12 cellular contexts compared by ENCODE assay signal in the genomic region with DNA sequence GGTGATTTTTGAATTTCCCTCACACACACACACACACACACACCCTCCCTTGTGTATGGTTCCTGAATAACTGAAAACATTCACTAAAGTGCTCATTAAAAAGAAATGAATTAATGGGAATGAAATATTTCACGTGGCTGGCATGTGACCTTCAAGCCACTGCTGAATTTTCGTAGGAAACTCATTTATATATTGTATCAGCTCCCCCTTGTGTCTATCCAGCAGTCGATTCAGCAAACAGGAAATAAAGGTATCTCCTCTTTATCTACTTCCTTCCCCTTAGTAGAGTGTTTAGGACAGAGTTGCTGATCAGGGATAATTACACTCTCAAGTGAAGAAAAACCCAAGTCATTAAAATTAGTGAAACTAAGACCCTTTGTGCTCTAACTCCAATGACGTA.
DNase-seq lines count a peak whose midpoint lies in the region; ATAC-seq and TF ChIP-seq lines count a peak whose summit lies in the region.
"Had no signal": no experiment of that assay in that cellular context is flagged by ENCODE, and none has a peak within 500 bp of the region (broad histone marks: within the 10 kb centered on the region; RNA-seq: fewer than 3 reads in every experiment).

No MANE protein-coding gene starts in this region.

- H4K20me1 ChIP-seq in hepatocyte (ENCODE audit: insufficient read depth, poor library complexity, severe bottlenecking), result no peaks in the 10 kb centered on the region

- no peaks in the 10 kb centered on the region for H3K27me3 ChIP-seq in hepatocyte
- no peaks in the 10 kb centered on the region for H3K27me3 ChIP-seq in CD8-positive, alpha-beta T cell (ENCODE audit: insufficient read depth, low read length)

- TF ChIP-seq EP300 in Ishikawa (IDR thresholded peaks at IDR 0.05; ENCODE audit: borderline replicate concordance), result no peak

- TF ChIP-seq RAD21 in Ishikawa (IDR thresholded peaks at IDR 0.05; ENCODE audit: low read depth), result peak; percentile 53

- no peak overlapping the region for H3K4me3 ChIP-seq in hepatocyte
- H3K4me3 ChIP-seq in CD8-positive, alpha-beta T cell (ENCODE audit: low read depth, low read length), result no peak overlapping the region
- H3K4me3 ChIP-seq: skin epidermis had no signal

- intact Hi-C loops in CD8-positive, alpha-beta T cell (cut with DNase I, micrococcal nuclease), result no loop called here

- no peak overlapping the region for H3K27ac Mint-ChIP-seq in activated CD4-positive, alpha-beta T cell treated with anti-CD3 and anti-CD28 coated beads, Interleukin-2, amount 10 ng/mL, durations not matched to agents 7 days and 5 days
- H3K27ac Mint-ChIP-seq in CD8-positive, alpha-beta T cell, result no peak overlapping the region
- H3K27ac Mint-ChIP-seq: CD14-positive monocyte had no signal

- WGBS in hepatocyte (ENCODE audit: low lambda C conversion rate, missing lambda C conversion rate), result 78% methylated on average over 4 of the region's 4 CpGs

- H3K4me3 Mint-ChIP-seq in activated CD4-positive, alpha-beta T cell treated with anti-CD3 and anti-CD28 coated beads, Interleukin-2, amount 10 ng/mL, durations not matched to agents 7 days and 5 days, result no peak overlapping the region
- no peak overlapping the region for H3K4me3 Mint-ChIP-seq in CD8-positive, alpha-beta T cell
- H3K4me3 Mint-ChIP-seq: CD14-positive monocyte had no signal

- H3K9me3 ChIP-seq in hepatocyte (ENCODE audit: low read depth), result no peaks in the 10 kb centered on the region
- H3K9me3 ChIP-seq in CD8-positive, alpha-beta T cell (ENCODE audit: low read length), result no peaks in the 10 kb centered on the region

- no peak for ATAC-seq in CD8-positive, alpha-beta T cell

- peak; percentile 51 for DNase-seq in DMS53 (lab: John Stamatoyannopoulos, UW)
- DNase-seq in SK-N-DZ (ENCODE audit: low spot score), result peak; percentile 3
- DNase-seq in hepatocyte (ENCODE audit: low spot score), result no peak
- DNase-seq in activated gamma-delta T cell (lab: John Stamatoyannopoulos, UW), result no peak
- no peak for DNase-seq in HuH-7.5 (ENCODE audit: low spot score)
- no peak for DNase-seq in activated CD4-positive, alpha-beta T cell treated with anti-CD3 and anti-CD28 coated beads, Interleukin-2, amount 10 ng/mL, durations not matched to agents 7 days and 5 days
- DNase-seq in CD8-positive, alpha-beta T cell, result no peak
- DNase-seq: activated CD4-positive, alpha-beta T cell treated with anti-CD3 and anti-CD28 coated beads, Interleukin-2, amount 50 U/mL, for 4 hours; effector CD8-positive, alpha-beta T cell had no signal

- H3K36me3 ChIP-seq in hepatocyte (replicated peaks; ENCODE audit: insufficient read depth, low read depth), result no peaks in the 10 kb centered on the region
- H3K36me3 ChIP-seq in CD8-positive, alpha-beta T cell (ENCODE audit: insufficient read depth, low read length), result no peaks in the 10 kb centered on the region

- CTCF ChIA-PET in activated CD4-positive, alpha-beta T cell treated with anti-CD3 and anti-CD28 coated beads, Interleukin-2, amount 10 ng/mL, durations not matched to agents 7 days and 5 days (lab: Charles Lee), result no interaction called here
- CTCF ChIA-PET in CD8-positive, alpha-beta T cell (lab: Charles Lee), result no interaction called here

- peak; percentile 10 for TF ChIP-seq CTCF in hepatocyte (IDR thresholded peaks at IDR 0.05; ENCODE audit: poor library complexity)
- no peak for TF ChIP-seq CTCF in CD8-positive, alpha-beta T cell (IDR thresholded peaks at IDR 0.05)

- no peaks in the 10 kb centered on the region for H3K4me1 ChIP-seq in hepatocyte (ENCODE audit: insufficient read depth)
- no peaks in the 10 kb centered on the region for H3K4me1 ChIP-seq in CD8-positive, alpha-beta T cell (ENCODE audit: insufficient read depth, low read length)

- peaks cover 5% of the 10 kb centered on the region for H3K9me3 Mint-ChIP-seq in activated CD4-positive, alpha-beta T cell treated with anti-CD3 and anti-CD28 coated beads, Interleukin-2, amount 10 ng/mL, durations not matched to agents 7 days and 5 days
- H3K9me3 Mint-ChIP-seq in CD8-positive, alpha-beta T cell, result peaks cover 29% of the 10 kb centered on the region

- POLR2A ChIA-PET in activated CD4-positive, alpha-beta T cell treated with anti-CD3 and anti-CD28 coated beads, Interleukin-2, amount 10 ng/mL, durations not matched to agents 7 days and 5 days (lab: Charles Lee), result no interaction called here
- POLR2A ChIA-PET in CD8-positive, alpha-beta T cell (lab: Charles Lee), result no interaction called here

- no peaks in the 10 kb centered on the region for H3K9me2 ChIP-seq in hepatocyte (replicated peaks; ENCODE audit: insufficient read depth)

- no peaks in the 10 kb centered on the region for H3K36me3 Mint-ChIP-seq in activated CD4-positive, alpha-beta T cell treated with anti-CD3 and anti-CD28 coated beads, Interleukin-2, amount 10 ng/mL, durations not matched to agents 7 days and 5 days (ENCODE audit: low read depth)
- H3K36me3 Mint-ChIP-seq in CD8-positive, alpha-beta T cell, result no peaks in the 10 kb centered on the region
- H3K36me3 Mint-ChIP-seq: CD14-positive monocyte had no signal

- no peak overlapping the region for H3K4me2 ChIP-seq in hepatocyte

- no peaks in the 10 kb centered on the region for H3K4me1 Mint-ChIP-seq in activated CD4-positive, alpha-beta T cell treated with anti-CD3 and anti-CD28 coated beads, Interleukin-2, amount 10 ng/mL, durations not matched to agents 7 days and 5 days
- no peaks in the 10 kb centered on the region for H3K4me1 Mint-ChIP-seq in CD8-positive, alpha-beta T cell (ENCODE audit: low read depth)
- H3K4me1 Mint-ChIP-seq: CD14-positive monocyte had no signal

- H3K27ac ChIP-seq in hepatocyte, result no peak overlapping the region
- no peak overlapping the region for H3K27ac ChIP-seq in CD8-positive, alpha-beta T cell (ENCODE audit: low read depth, low read length)
- H3K27ac ChIP-seq: skin epidermis had no signal

- no peaks in the 10 kb centered on the region for H3K27me3 Mint-ChIP-seq in activated CD4-positive, alpha-beta T cell treated with anti-CD3 and anti-CD28 coated beads, Interleukin-2, amount 10 ng/mL, durations not matched to agents 7 days and 5 days
- no peaks in the 10 kb centered on the region for H3K27me3 Mint-ChIP-seq in CD8-positive, alpha-beta T cell (ENCODE audit: low read depth)

- H3K79me2 ChIP-seq in hepatocyte, result no peaks in the 10 kb centered on the region

- H2AFZ ChIP-seq in hepatocyte, result no peak overlapping the region

TF ChIP-seq in Ishikawa, 13 proteins besides CTCF, POLR2A, EP300 and RAD21:
- no peak for TF ChIP-seq TEAD4 (IDR thresholded peaks at IDR 0.05)
- TF ChIP-seq NFIC (IDR thresholded peaks at IDR 0.05), result no peak
- TF ChIP-seq ZBTB7A (IDR thresholded peaks at IDR 0.05; ENCODE audit: low read depth), result no peak
- TF ChIP-seq TCF12 (IDR thresholded peaks at IDR 0.05; ENCODE audit: low read depth), result no peak
- TF ChIP-seq CEBPB (IDR thresholded peaks at IDR 0.05), result no peak
TF ChIP-seq in Ishikawa: peak in this region for 0.

Comparison
In these comparisons a context has a peak if more than half of its experiments do, and no peak if none do; other contexts are left out.
1. DNase-seq: peak in DMS53 (single experiment) and SK-N-DZ (single experiment); none in hepatocyte (single experiment), activated gamma-delta T cell (single experiment), HuH-7.5 (single experiment), activated CD4-positive, alpha-beta T cell treated with anti-CD3 and anti-CD28 coated beads, Interleukin-2, amount 10 ng/mL, durations not matched to agents 7 days and 5 days (single experiment) and CD8-positive, alpha-beta T cell (0 of 7).